In the genomic region with DNA sequence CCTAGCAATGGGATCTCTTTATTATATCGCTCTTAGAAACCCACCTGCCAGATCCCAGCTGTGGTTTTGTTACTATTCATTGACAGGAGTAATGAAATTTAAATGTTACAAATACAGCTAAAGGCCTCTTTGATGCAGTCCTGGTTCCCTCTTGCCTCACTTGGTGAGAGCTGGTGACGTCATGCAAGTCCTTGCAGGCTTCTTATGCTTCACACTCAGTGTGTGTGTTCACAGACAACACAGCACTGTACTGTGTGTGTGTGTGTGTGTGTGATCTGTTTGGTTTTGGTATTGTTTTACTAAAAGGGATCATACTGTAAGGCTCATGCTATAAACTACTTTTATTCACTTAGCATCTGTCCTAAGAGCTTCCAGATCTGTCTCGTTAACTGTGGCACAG, we compare ENCODE assay signal across 17 cellular contexts.
A peak's percentile ranks its signal among the peaks of the same experiment; 100 is the strongest.
DNase-seq lines count a peak whose midpoint lies in the region; ATAC-seq and TF ChIP-seq lines count a peak whose summit lies in the region.
"Had no signal": no experiment of that assay in that cellular context is flagged by ENCODE, and none has a peak within 500 bp of the region (broad histone marks: within the 10 kb centered on the region; RNA-seq: fewer than 3 reads in every experiment).

No MANE protein-coding gene starts in this region.

- no peaks in the 10 kb centered on the region for H3F3A ChIP-seq in neural progenitor cell (ENCODE audit: low read depth)

- no peak for TF ChIP-seq EP300 in suprapubic skin (IDR thresholded peaks at IDR 0.05)

- no peak for TF ChIP-seq POLR2A in suprapubic skin (IDR thresholded peaks at IDR 0.05)

- peak; percentile 42 for DNase-seq in NCI-H510A treated with DMSO at 0.1 percent for 48 hours (lab: John Stamatoyannopoulos, UW)
- DNase-seq in NCI-H510A (lab: John Stamatoyannopoulos, UW): no peak
- DNase-seq in activated B cell treated with CpG ODN at 0.5 μM for 24 hours: no peak
- peak; percentile 29 for DNase-seq in fibroblast of pulmonary artery (ENCODE audit: low read depth)
- DNase-seq in neural progenitor cell (ENCODE audit: low spot score): no peak
- no peak for DNase-seq in coronary artery (ENCODE audit: low spot score)
- no peak for DNase-seq in suprapubic skin (ENCODE audit: low spot score in 2 of 2)
- no peak for DNase-seq in stimulated activated effector memory CD8-positive, alpha-beta T cell treated with anti-CD3 and anti-CD28 coated beads, Interleukin-12 subunit alpha, Interleukin-12 subunit beta, amount 100 ng/mL, for 72 hours (ENCODE audit: low spot score in 2 of 2)
- DNase-seq: COR-L47, DMS153, MG63, NCI-H1105 treated with DMSO at 0.1 percent for 48 hours, NCI-H187, NCI-H446 treated with DMSO at 0.1 percent for 48 hours, NCI-H82, RPMI8226 had no signal

- H3K9me3 Mint-ChIP-seq in activated B cell treated with CpG ODN at 0.5 μM for 24 hours (no peaks in the 10 kb centered on the region), neural progenitor cell (no peaks in the 10 kb centered on the region)
- no peaks in the 10 kb centered on the region for H3K9me3 Mint-ChIP-seq in stimulated activated effector memory CD8-positive, alpha-beta T cell treated with anti-CD3 and anti-CD28 coated beads, Interleukin-12 subunit alpha, Interleukin-12 subunit beta, amount 100 ng/mL, for 72 hours

- no peak for ATAC-seq in activated B cell treated with CpG ODN at 0.5 μM for 24 hours (ENCODE audit: low read depth)
- ATAC-seq in stimulated activated effector memory CD8-positive, alpha-beta T cell treated with anti-CD3 and anti-CD28 coated beads, Interleukin-12 subunit alpha, Interleukin-12 subunit beta, amount 100 ng/mL, for 72 hours: no peak

- H2AFZ ChIP-seq in neural progenitor cell (replicated peaks): no peak overlapping the region

- H3K4me2 ChIP-seq in neural progenitor cell: no peak overlapping the region

- TF ChIP-seq CTCF in activated B cell treated with CpG ODN at 0.5 μM for 24 hours (IDR thresholded peaks at IDR 0.05) (no peak), fibroblast of pulmonary artery (IDR thresholded peaks at IDR 0.05; ENCODE audit: low read length, missing control alignments) (no peak), neural progenitor cell (IDR thresholded peaks at IDR 0.05) (no peak), coronary artery (IDR thresholded peaks at IDR 0.05) (no peak), suprapubic skin (IDR thresholded peaks at IDR 0.05) (no peak)

- WGBS in suprapubic skin: 76% methylated on average over 3 of the region's 3 CpGs

- no peak overlapping the region for H3K27ac ChIP-seq in neural progenitor cell
- no peak overlapping the region for H3K27ac ChIP-seq in coronary artery
- H3K27ac ChIP-seq in suprapubic skin: no peak overlapping the region
- H3K27ac ChIP-seq: C4-2B had no signal

- H3K4me1 ChIP-seq in neural progenitor cell (peaks cover 9% of the 10 kb centered on the region), suprapubic skin (no peaks in the 10 kb centered on the region)

- no peaks in the 10 kb centered on the region for H3K9me3 ChIP-seq in neural progenitor cell (ENCODE audit: low read depth)
- H3K9me3 ChIP-seq in suprapubic skin: no peaks in the 10 kb centered on the region
- H3K9me3 ChIP-seq: MG63 had no signal

- H3K4me3 ChIP-seq in fibroblast of pulmonary artery (replicated peaks; ENCODE audit: low read depth, low read length): no peak overlapping the region
- no peak overlapping the region for H3K4me3 ChIP-seq in neural progenitor cell
- H3K4me3 ChIP-seq in coronary artery: no peak overlapping the region
- H3K4me3 ChIP-seq in suprapubic skin: no peak overlapping the region
- H3K4me3 ChIP-seq: MG63 had no signal

- CTCF ChIA-PET in activated B cell treated with CpG ODN at 0.5 μM for 24 hours (lab: Charles Lee): no interaction called here

- peaks cover 62% of the 10 kb centered on the region for H3K4me1 Mint-ChIP-seq in activated B cell treated with CpG ODN at 0.5 μM for 24 hours
- H3K4me1 Mint-ChIP-seq in neural progenitor cell: peaks cover 38% of the 10 kb centered on the region
- no peaks in the 10 kb centered on the region for H3K4me1 Mint-ChIP-seq in stimulated activated effector memory CD8-positive, alpha-beta T cell treated with anti-CD3 and anti-CD28 coated beads, Interleukin-12 subunit alpha, Interleukin-12 subunit beta, amount 100 ng/mL, for 72 hours

- POLR2A ChIA-PET in activated B cell treated with CpG ODN at 0.5 μM for 24 hours (lab: Charles Lee): no interaction called here

- H3K27ac Mint-ChIP-seq in activated B cell treated with CpG ODN at 0.5 μM for 24 hours (peak overlapping the region; percentile 2), neural progenitor cell (peak overlapping the region; percentile 74)
- H3K27ac Mint-ChIP-seq in stimulated activated effector memory CD8-positive, alpha-beta T cell treated with anti-CD3 and anti-CD28 coated beads, Interleukin-12 subunit alpha, Interleukin-12 subunit beta, amount 100 ng/mL, for 72 hours: no peak overlapping the region

- H3K79me2 ChIP-seq in neural progenitor cell (ENCODE audit: low read depth): no peaks in the 10 kb centered on the region

- peaks cover 15% of the 10 kb centered on the region for H4K20me1 ChIP-seq in neural progenitor cell (ENCODE audit: low read depth)

- H3K27me3 Mint-ChIP-seq in activated B cell treated with CpG ODN at 0.5 μM for 24 hours: peaks cover 5% of the 10 kb centered on the region
- peaks cover 2% of the 10 kb centered on the region for H3K27me3 Mint-ChIP-seq in neural progenitor cell (ENCODE audit: insufficient read depth, low read depth)

- H3K27me3 ChIP-seq in neural progenitor cell (no peaks in the 10 kb centered on the region), suprapubic skin (no peaks in the 10 kb centered on the region)
- H3K27me3 ChIP-seq: MG63 had no signal

- no peak overlapping the region for H3K9ac ChIP-seq in neural progenitor cell

- H3K36me3 Mint-ChIP-seq in activated B cell treated with CpG ODN at 0.5 μM for 24 hours (ENCODE audit: low read depth): no peaks in the 10 kb centered on the region
- peaks cover 56% of the 10 kb centered on the region for H3K36me3 Mint-ChIP-seq in neural progenitor cell
- no peaks in the 10 kb centered on the region for H3K36me3 Mint-ChIP-seq in stimulated activated effector memory CD8-positive, alpha-beta T cell treated with anti-CD3 and anti-CD28 coated beads, Interleukin-12 subunit alpha, Interleukin-12 subunit beta, amount 100 ng/mL, for 72 hours

- intact Hi-C loops in activated B cell treated with CpG ODN at 0.5 μM for 24 hours (cut with micrococcal nuclease): no loop called here

- H3K36me3 ChIP-seq in neural progenitor cell (peaks cover 2% of the 10 kb centered on the region), suprapubic skin (no peaks in the 10 kb centered on the region)
- H3K36me3 ChIP-seq: MG63 had no signal

- no peak overlapping the region for H3K4me3 Mint-ChIP-seq in activated B cell treated with CpG ODN at 0.5 μM for 24 hours
- H3K4me3 Mint-ChIP-seq in neural progenitor cell: no peak overlapping the region
- no peak overlapping the region for H3K4me3 Mint-ChIP-seq in stimulated activated effector memory CD8-positive, alpha-beta T cell treated with anti-CD3 and anti-CD28 coated beads, Interleukin-12 subunit alpha, Interleukin-12 subunit beta, amount 100 ng/mL, for 72 hours

Comparison
In these comparisons a context has a peak if more than half of its experiments do, and no peak if none do; other contexts are left out.
1. DNase-seq: peak in NCI-H510A treated with DMSO at 0.1 percent for 48 hours (single experiment) and fibroblast of pulmonary artery (single experiment); none in NCI-H510A (single experiment), activated B cell treated with CpG ODN at 0.5 μM for 24 hours (single experiment), neural progenitor cell (single experiment), coronary artery (single experiment), suprapubic skin (0 of 2) and stimulated activated effector memory CD8-positive, alpha-beta T cell treated with anti-CD3 and anti-CD28 coated beads, Interleukin-12 subunit alpha, Interleukin-12 subunit beta, amount 100 ng/mL, for 72 hours (0 of 2).